ENCODE assay signal across 1 cellular context in the genomic region with DNA sequence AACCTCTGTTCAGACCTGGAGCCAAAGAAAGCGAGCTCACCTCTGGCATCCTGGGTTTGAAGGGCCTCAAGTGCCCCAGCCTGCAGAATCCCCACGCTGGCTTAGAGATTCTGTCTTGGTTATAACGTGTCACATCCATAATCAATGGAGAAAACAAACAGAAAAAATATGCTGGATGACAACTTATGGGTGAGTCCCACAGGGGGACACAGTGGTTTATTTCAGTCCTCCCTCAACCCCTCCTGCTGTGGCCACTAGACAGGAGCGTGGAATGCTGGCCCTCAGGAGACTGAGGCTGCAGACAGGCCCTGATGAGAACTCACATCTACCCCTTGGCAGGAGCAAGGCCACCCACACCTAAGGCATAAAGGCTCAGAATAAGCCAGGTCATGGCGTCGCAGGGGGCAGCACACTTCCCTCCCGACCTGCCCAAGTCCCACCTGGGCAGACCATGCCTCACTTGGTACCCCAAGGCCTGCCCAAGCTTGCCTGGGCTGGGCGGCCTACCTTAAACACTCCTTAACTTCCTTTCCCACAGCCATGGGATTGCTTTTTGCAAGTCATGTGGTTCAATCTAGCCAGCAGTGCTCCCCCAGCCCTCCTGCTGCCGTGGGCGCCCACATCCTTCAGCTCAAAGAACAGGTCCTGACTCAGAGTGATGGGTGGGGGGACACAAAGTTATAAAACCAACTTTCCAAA.
TF ChIP-seq lines count a peak whose summit lies in the region.

No MANE protein-coding gene starts in this region.

TF ChIP-seq in HepG2, 621 proteins besides CTCF, POLR2A, EP300 and RAD21 (continued from another document and continues in another):
- TF ChIP-seq, protein P1, sequence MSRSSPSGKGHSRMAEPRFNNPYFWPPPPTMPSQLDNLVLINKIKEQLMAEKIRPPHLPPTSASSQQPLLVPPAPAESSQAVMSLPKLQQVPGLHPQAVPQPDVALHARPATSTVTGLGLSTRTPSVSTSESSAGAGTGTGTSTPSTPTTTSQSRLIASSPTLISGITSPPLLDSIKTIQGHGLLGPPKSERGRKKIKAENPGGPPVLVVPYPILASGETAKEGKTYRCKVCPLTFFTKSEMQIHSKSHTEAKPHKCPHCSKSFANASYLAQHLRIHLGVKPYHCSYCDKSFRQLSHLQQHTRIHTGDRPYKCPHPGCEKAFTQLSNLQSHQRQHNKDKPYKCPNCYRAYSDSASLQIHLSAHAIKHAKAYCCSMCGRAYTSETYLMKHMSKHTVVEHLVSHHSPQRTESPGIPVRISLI (CRISPR knock-in tag; IDR thresholded peaks at IDR 0.05; ENCODE audit: borderline replicate concordance): no peak
- 0 out of 2 replicates have a peak, but pooled peaks have one; percentile 43 for TF ChIP-seq ZNF773 (CRISPR knock-in tag; IDR thresholded peaks at IDR 0.05; ENCODE audit: borderline replicate concordance)
- TF ChIP-seq MAFF (IDR thresholded peaks at IDR 0.05; ENCODE audit: low read depth, low read length): no peak
- TF ChIP-seq ZNF841 (CRISPR knock-in tag; IDR thresholded peaks at IDR 0.05; ENCODE audit: borderline replicate concordance): no peak; the same call in 1 of the 2 replicates
- TF ChIP-seq ZSCAN25 (CRISPR knock-in tag; IDR thresholded peaks at IDR 0.05): no peak
- no peak for TF ChIP-seq HOXD1 (CRISPR knock-in tag; IDR thresholded peaks at IDR 0.05)
- no peak for TF ChIP-seq ARNT (IDR thresholded peaks at IDR 0.05)
- no peak for TF ChIP-seq ZBTB7B (CRISPR knock-in tag; IDR thresholded peaks at IDR 0.05)
- TF ChIP-seq SNRNP70 (IDR thresholded peaks at IDR 0.05; ENCODE audit: low read depth, low read length): no peak
- TF ChIP-seq GATAD2A (CRISPR knock-in tag; IDR thresholded peaks at IDR 0.05): no peak
- TF ChIP-seq, protein P2, sequence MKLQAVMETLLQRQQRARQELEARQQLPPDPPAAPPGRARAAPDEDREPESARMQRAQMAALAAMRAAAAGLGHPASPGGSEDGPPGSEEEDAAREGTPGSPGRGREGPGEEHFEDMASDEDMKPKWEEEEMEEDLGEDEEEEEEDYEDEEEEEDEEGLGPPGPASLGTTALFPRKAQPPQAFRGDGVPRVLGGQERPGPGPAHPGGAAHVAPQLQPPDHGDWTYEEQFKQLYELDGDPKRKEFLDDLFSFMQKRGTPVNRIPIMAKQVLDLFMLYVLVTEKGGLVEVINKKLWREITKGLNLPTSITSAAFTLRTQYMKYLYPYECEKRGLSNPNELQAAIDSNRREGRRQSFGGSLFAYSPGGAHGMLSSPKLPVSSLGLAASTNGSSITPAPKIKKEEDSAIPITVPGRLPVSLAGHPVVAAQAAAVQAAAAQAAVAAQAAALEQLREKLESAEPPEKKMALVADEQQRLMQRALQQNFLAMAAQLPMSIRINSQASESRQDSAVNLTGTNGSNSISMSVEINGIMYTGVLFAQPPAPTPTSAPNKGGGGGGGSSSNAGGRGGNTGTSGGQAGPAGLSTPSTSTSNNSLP (IDR thresholded peaks at IDR 0.05; ENCODE audit: low read depth, low read length): no peak
- TF ChIP-seq ZBTB42 (CRISPR knock-in tag; IDR thresholded peaks at IDR 0.05): no peak
- TF ChIP-seq, protein P3, sequence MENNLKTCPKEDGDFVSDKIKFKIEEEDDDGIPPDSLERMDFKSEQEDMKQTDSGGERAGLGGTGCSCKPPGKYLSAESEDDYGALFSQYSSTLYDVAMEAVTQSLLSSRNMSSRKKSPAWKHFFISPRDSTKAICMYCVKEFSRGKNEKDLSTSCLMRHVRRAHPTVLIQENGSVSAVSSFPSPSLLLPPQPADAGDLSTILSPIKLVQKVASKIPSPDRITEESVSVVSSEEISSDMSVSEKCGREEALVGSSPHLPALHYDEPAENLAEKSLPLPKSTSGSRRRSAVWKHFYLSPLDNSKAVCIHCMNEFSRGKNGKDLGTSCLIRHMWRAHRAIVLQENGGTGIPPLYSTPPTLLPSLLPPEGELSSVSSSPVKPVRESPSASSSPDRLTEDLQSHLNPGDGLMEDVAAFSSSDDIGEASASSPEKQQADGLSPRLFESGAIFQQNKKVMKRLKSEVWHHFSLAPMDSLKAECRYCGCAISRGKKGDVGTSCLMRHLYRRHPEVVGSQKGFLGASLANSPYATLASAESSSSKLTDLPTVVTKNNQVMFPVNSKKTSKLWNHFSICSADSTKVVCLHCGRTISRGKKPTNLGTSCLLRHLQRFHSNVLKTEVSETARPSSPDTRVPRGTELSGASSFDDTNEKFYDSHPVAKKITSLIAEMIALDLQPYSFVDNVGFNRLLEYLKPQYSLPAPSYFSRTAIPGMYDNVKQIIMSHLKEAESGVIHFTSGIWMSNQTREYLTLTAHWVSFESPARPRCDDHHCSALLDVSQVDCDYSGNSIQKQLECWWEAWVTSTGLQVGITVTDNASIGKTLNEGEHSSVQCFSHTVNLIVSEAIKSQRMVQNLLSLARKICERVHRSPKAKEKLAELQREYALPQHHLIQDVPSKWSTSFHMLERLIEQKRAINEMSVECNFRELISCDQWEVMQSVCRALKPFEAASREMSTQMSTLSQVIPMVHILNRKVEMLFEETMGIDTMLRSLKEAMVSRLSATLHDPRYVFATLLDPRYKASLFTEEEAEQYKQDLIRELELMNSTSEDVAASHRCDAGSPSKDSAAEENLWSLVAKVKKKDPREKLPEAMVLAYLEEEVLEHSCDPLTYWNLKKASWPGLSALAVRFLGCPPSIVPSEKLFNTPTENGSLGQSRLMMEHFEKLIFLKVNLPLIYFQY (CRISPR knock-in tag; IDR thresholded peaks at IDR 0.05; ENCODE audit: borderline replicate concordance): no peak
- no peak for TF ChIP-seq STAT5B (CRISPR knock-in tag; IDR thresholded peaks at IDR 0.05)
- no peak for TF ChIP-seq PHB2 (IDR thresholded peaks at IDR 0.05; ENCODE audit: partially characterized antibody)
- TF ChIP-seq WIZ (CRISPR knock-in tag; IDR thresholded peaks at IDR 0.05): no peak
- TF ChIP-seq FOXA3 (CRISPR knock-in tag; IDR thresholded peaks at IDR 0.05): no peak
- TF ChIP-seq SIN3B (IDR thresholded peaks at IDR 0.05; ENCODE audit: low read length): no peak
- no peak for TF ChIP-seq ZNF264 (CRISPR knock-in tag; IDR thresholded peaks at IDR 0.05)
- TF ChIP-seq, protein P4, sequence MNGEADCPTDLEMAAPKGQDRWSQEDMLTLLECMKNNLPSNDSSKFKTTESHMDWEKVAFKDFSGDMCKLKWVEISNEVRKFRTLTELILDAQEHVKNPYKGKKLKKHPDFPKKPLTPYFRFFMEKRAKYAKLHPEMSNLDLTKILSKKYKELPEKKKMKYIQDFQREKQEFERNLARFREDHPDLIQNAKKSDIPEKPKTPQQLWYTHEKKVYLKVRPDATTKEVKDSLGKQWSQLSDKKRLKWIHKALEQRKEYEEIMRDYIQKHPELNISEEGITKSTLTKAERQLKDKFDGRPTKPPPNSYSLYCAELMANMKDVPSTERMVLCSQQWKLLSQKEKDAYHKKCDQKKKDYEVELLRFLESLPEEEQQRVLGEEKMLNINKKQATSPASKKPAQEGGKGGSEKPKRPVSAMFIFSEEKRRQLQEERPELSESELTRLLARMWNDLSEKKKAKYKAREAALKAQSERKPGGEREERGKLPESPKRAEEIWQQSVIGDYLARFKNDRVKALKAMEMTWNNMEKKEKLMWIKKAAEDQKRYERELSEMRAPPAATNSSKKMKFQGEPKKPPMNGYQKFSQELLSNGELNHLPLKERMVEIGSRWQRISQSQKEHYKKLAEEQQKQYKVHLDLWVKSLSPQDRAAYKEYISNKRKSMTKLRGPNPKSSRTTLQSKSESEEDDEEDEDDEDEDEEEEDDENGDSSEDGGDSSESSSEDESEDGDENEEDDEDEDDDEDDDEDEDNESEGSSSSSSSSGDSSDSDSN (CRISPR knock-in tag; IDR thresholded peaks at IDR 0.05): no peak
- no peak for TF ChIP-seq NCOR1 (IDR thresholded peaks at IDR 0.05; ENCODE audit: borderline replicate concordance, low read length)
- 0 out of 2 replicates have a peak, but pooled peaks have one; percentile 15 for TF ChIP-seq ZMAT3 (CRISPR knock-in tag; conservative IDR thresholded peaks at IDR 0.05)
- TF ChIP-seq, protein P5, sequence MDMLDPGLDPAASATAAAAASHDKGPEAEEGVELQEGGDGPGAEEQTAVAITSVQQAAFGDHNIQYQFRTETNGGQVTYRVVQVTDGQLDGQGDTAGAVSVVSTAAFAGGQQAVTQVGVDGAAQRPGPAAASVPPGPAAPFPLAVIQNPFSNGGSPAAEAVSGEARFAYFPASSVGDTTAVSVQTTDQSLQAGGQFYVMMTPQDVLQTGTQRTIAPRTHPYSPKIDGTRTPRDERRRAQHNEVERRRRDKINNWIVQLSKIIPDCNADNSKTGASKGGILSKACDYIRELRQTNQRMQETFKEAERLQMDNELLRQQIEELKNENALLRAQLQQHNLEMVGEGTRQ (IDR thresholded peaks at IDR 0.05; ENCODE audit: low read depth, low read length): no peak
- TF ChIP-seq, protein P5 (CRISPR knock-in tag; IDR thresholded peaks at IDR 0.05; ENCODE audit: borderline replicate concordance): no peak
- TF ChIP-seq, protein P6, sequence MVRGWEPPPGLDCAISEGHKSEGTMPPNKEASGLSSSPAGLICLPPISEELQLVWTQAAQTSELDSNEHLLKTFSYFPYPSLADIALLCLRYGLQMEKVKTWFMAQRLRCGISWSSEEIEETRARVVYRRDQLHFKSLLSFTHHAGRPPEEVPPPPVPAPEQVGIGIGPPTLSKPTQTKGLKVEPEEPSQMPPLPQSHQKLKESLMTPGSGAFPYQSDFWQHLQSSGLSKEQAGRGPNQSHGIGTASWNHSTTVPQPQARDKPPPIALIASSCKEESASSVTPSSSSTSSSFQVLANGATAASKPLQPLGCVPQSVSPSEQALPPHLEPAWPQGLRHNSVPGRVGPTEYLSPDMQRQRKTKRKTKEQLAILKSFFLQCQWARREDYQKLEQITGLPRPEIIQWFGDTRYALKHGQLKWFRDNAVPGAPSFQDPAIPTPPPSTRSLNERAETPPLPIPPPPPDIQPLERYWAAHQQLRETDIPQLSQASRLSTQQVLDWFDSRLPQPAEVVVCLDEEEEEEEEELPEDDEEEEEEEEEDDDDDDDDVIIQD (CRISPR knock-in tag; IDR thresholded peaks at IDR 0.05; ENCODE audit: low read depth): no peak
- TF ChIP-seq ZNF432 (CRISPR knock-in tag; IDR thresholded peaks at IDR 0.05; ENCODE audit: borderline replicate concordance): no peak
- TF ChIP-seq ZNF577 (CRISPR knock-in tag; IDR thresholded peaks at IDR 0.05; ENCODE audit: borderline replicate concordance, low read depth): no peak
- no peak for TF ChIP-seq CC2D1A (CRISPR knock-in tag; IDR thresholded peaks at IDR 0.05)
- TF ChIP-seq ZNF256 (CRISPR knock-in tag; conservative IDR thresholded peaks at IDR 0.05): no peak
- TF ChIP-seq, protein P7, sequence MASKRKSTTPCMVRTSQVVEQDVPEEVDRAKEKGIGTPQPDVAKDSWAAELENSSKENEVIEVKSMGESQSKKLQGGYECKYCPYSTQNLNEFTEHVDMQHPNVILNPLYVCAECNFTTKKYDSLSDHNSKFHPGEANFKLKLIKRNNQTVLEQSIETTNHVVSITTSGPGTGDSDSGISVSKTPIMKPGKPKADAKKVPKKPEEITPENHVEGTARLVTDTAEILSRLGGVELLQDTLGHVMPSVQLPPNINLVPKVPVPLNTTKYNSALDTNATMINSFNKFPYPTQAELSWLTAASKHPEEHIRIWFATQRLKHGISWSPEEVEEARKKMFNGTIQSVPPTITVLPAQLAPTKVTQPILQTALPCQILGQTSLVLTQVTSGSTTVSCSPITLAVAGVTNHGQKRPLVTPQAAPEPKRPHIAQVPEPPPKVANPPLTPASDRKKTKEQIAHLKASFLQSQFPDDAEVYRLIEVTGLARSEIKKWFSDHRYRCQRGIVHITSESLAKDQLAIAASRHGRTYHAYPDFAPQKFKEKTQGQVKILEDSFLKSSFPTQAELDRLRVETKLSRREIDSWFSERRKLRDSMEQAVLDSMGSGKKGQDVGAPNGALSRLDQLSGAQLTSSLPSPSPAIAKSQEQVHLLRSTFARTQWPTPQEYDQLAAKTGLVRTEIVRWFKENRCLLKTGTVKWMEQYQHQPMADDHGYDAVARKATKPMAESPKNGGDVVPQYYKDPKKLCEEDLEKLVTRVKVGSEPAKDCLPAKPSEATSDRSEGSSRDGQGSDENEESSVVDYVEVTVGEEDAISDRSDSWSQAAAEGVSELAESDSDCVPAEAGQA (IDR thresholded peaks at IDR 0.05; ENCODE audit: low read depth): no peak
- TF ChIP-seq, protein P7 (CRISPR knock-in tag; IDR thresholded peaks at IDR 0.05; ENCODE audit: borderline replicate concordance): peak; percentile 67; the same call in 1 of the 2 replicates
- no peak for TF ChIP-seq ZNF343 (CRISPR knock-in tag; IDR thresholded peaks at IDR 0.05)
- TF ChIP-seq SALL1 (CRISPR knock-in tag; IDR thresholded peaks at IDR 0.05): peak; percentile 17; the same call in 1 of the 2 replicates
- no peak for TF ChIP-seq ETV5 (CRISPR knock-in tag; IDR thresholded peaks at IDR 0.05; ENCODE audit: borderline replicate concordance)
- TF ChIP-seq, protein P8, sequence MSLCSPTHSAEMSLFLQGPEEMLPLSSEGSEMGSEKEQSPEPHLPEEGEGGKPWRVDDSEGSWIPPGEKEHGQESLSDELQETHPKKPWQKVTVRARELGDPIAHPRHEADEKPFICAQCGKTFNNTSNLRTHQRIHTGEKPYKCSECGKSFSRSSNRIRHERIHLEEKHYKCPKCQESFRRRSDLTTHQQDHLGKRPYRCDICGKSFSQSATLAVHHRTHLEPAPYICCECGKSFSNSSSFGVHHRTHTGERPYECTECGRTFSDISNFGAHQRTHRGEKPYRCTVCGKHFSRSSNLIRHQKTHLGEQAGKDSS (CRISPR knock-in tag; IDR thresholded peaks at IDR 0.05; ENCODE audit: borderline replicate concordance, low read depth): peak; percentile 50; the same call in 1 of the 2 replicates
